ENCODE assay signal across 8 cellular contexts in genomic region chr6:129967427-129967826, GRCh38.
"Had no signal": no experiment of that assay in that cellular context is flagged by ENCODE, and none has a peak within 500 bp of the region (broad histone marks: within the 10 kb centered on the region; RNA-seq: fewer than 3 reads in every experiment).

No MANE protein-coding gene starts in this region.

- H3K4me1 ChIP-seq: HAP-1 had no signal

- H3K27ac ChIP-seq: GM23248, HL-60 had no signal

- H3K36me3 ChIP-seq: HAP-1 had no signal

- FAIRE-seq: HepG2, K562 had no signal

- H2AFZ ChIP-seq: GM23248 had no signal

- DNase-seq: GM23248, H7, HFFc6 had no signal

- H3K9ac ChIP-seq: GM23248 had no signal

- H3K4me3 ChIP-seq: GM23248, HAP-1, K562 had no signal

- H3K9me3 ChIP-seq: HAP-1 had no signal

- ATAC-seq: HCT116, HepG2, K562 had no signal
